ENCODE assay signal across 8 cellular contexts in genomic region chr10:75407716-75408511, GRCh38. TPM values are rescaled to one million over a fixed set of nuclear protein-coding genes. Genes with fewer than 3 reads are reported as not detected.
DNase-seq lines count a peak whose midpoint lies in the region; ATAC-seq and TF ChIP-seq lines count a peak whose summit lies in the region.

No MANE protein-coding gene starts in this region.

- CTCF ChIA-PET in BJ (lab: Yijun Ruan, JAX): no interaction called here

- no peaks in the 10 kb centered on the region for H3K36me3 ChIP-seq in BJ (ENCODE audit: control insufficient read depth, insufficient read depth, low read length)

- H3K4me1 Mint-ChIP-seq in natural killer cell: peaks cover 7 to 34% of the 10 kb centered on the region in 2 donors

- H3K27ac Mint-ChIP-seq in natural killer cell: no peak overlapping the region

- H3K27me3 Mint-ChIP-seq in natural killer cell (ENCODE audit: low read depth in 2 of 2): peaks cover 54 to 68% of the 10 kb centered on the region in 2 donors

- H3K4me3 ChIP-seq in BJ (ENCODE audit: low read depth, low read length) (peak overlapping the region; percentile 92), epithelial cell of esophagus (ENCODE audit: low read length) (peak overlapping the region; percentile 78)

- H3K4me3 Mint-ChIP-seq in natural killer cell: peak overlapping the region; percentile 89

- no peaks in the 10 kb centered on the region for H3K9me3 Mint-ChIP-seq in natural killer cell

- ATAC-seq in natural killer cell: no peak
- no peak for ATAC-seq in GM21786 (IDR thresholded peaks at IDR 0.05; ENCODE audit: unreplicated experiment)

- intact Hi-C loops in natural killer cell (cut with micrococcal nuclease): no loop called here

- no peaks in the 10 kb centered on the region for H3K36me3 Mint-ChIP-seq in natural killer cell

- POLR2A ChIA-PET in BJ (lab: Charles Lee): no interaction called here

- H3K27me3 ChIP-seq in BJ (ENCODE audit: control insufficient read depth, insufficient read depth, low read length): peaks cover 11% of the 10 kb centered on the region

- TF ChIP-seq CTCF in BJ (IDR thresholded peaks at IDR 0.05; ENCODE audit: insufficient read depth, low read depth, low read length) (no peak), epithelial cell of esophagus (IDR thresholded peaks at IDR 0.05; ENCODE audit: insufficient read depth, low read depth, low read length, missing control alignments) (no peak), natural killer cell (IDR thresholded peaks at IDR 0.05) (no peak)

- no peak for DNase-seq in BJ (ENCODE audit: low read depth)
- peak; percentile 35 to 49 for DNase-seq in NOMO-1 (lab: John Stamatoyannopoulos, UW; ENCODE audit: unreplicated experiment in 2 of 2)
- peak; percentile 51 for DNase-seq in epithelial cell of esophagus (ENCODE audit: low read depth)
- no peak for DNase-seq in natural killer cell
- no peak for DNase-seq in NCI-H1105 treated with DMSO at 0.1 percent for 48 hours (lab: John Stamatoyannopoulos, UW)
- DNase-seq in NCI-H524 (lab: John Stamatoyannopoulos, UW): no peak
- no peak for DNase-seq in activated CD8-positive, alpha-beta memory T cell treated with anti-CD3 and anti-CD28 coated beads for 24 hours

RNA-seq across cellular contexts. Expression of gene ZNF503, which starts 6.3 kb away (rescaled TPM):
- polyA plus RNA-seq in BJ (2011; rRNA removed): 0.45 and 0.51 TPM in 2 replicates
- polyA minus RNA-seq in BJ (2011; rRNA and poly(A)+ RNA removed): 0.33 and 0.62 TPM in 2 replicates
- 1 to 10 TPM in 1 of 3 donors, under 1 TPM in 2; 0.27 to 1.2 (median 0.73) TPM for total RNA-seq in natural killer cell

RNA-seq across cellular contexts. Expression of gene LRMDA, which starts 23.5 kb away (rescaled TPM):
- polyA plus RNA-seq in BJ (2011; rRNA removed): 0.12 TPM in 1 of 2 replicates, not detected in the other
- 0.05 and 0.47 TPM in 2 replicates for polyA minus RNA-seq in BJ (2011; rRNA and poly(A)+ RNA removed)
- total RNA-seq in natural killer cell: 1 to 10 TPM; 1.4 to 2.4 (median 2.1) TPM

Comparison
In these comparisons a context has a peak if more than half of its experiments do, and no peak if none do; other contexts are left out.
1. DNase-seq: peak in NOMO-1 (2 of 2) and epithelial cell of esophagus (single experiment); none in BJ (single experiment), natural killer cell (single experiment), NCI-H1105 treated with DMSO at 0.1 percent for 48 hours (single experiment), NCI-H524 (0 of 2) and activated CD8-positive, alpha-beta memory T cell treated with anti-CD3 and anti-CD28 coated beads for 24 hours (single experiment).